8 cellular contexts compared by ENCODE assay signal in the genomic region with DNA sequence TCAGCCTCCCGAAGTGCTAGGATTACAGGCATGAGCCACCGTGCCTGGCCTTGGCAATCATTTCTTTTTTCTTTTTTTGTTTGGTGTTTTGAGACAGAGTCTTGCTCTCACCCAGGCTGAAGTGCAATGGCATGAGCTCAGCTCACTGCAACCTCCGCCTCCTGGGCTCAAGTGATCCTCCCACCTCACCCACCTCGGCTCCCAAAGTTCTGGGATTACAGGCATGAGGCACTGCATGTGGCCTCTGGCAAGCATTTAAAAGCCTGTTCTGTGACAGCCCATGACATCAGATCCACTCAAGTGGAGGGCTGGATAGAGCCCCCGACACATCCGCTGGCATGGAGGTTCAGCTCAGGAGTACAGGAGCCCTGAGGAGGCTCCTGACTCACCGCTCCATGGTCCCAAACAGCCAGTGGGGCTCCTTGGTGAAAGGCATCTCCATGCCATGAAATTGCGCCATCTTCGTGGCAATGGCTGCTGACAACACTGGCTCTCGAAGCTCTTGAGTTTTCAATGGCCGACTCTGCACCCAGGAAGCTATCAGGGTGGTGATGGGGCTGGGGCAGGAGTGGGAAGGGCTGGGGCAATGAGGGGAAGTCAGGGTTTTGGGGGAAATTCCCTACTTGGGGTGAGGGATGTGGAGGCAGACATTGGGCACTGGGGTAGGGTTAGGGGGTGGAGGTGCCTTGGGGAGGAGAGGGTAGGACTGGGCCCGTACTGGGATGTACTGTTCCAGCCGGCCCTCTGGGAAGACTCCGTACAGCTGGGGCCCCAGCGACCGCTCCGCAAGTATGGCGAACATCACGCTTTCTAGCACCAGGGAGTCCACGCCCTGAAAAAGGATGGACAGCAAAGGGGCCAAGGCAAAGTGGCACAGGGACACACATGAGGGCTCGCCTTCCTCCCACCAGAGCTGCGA. TPM values are rescaled to one million over a fixed set of nuclear protein-coding genes. Genes with fewer than 3 reads are reported as not detected.
DNase-seq lines count a peak whose midpoint lies in the region; ATAC-seq lines count a peak whose summit lies in the region.

No MANE protein-coding gene starts in this region.

- H3K4me1 ChIP-seq in HUES6 (ENCODE audit: control insufficient read depth, insufficient read depth, low read length) (peaks cover 6% of the 10 kb centered on the region; the same call in 1 of the 2 replicates), iPS-18a (ENCODE audit: control insufficient read depth, low read depth, low read length) (peaks cover 5% of the 10 kb centered on the region)

- H3K27ac Mint-ChIP-seq in activated T-helper 17 cell treated with anti-CD3 and anti-CD28 coated beads, Interleukin-2, amount 50 U/mL, for 72 hours, result peak overlapping the region; percentile 90
- H3K27ac Mint-ChIP-seq in stimulated activated naive CD8-positive, alpha-beta T cell treated with anti-CD3 and anti-CD28 coated beads, Interleukin-15, amount 100 ng/mL, for 72 hours, result peak overlapping the region in 1 of 2 donors; percentile 82

- H3K36me3 ChIP-seq in HUES6 (ENCODE audit: control insufficient read depth, insufficient read depth, low read length), result peaks cover 27% of the 10 kb centered on the region
- H3K36me3 ChIP-seq in iPS-18a (ENCODE audit: control insufficient read depth, low read depth, low read length), result peaks cover 7% of the 10 kb centered on the region

- H3K4me3 Mint-ChIP-seq in activated T-helper 17 cell treated with anti-CD3 and anti-CD28 coated beads, Interleukin-2, amount 50 U/mL, for 72 hours, result peak overlapping the region; percentile 96
- H3K4me3 Mint-ChIP-seq in stimulated activated naive CD8-positive, alpha-beta T cell treated with anti-CD3 and anti-CD28 coated beads, Interleukin-15, amount 100 ng/mL, for 72 hours, result peak overlapping the region; percentile 90 to 97

- H3K9me3 Mint-ChIP-seq in activated T-helper 17 cell treated with anti-CD3 and anti-CD28 coated beads, Interleukin-2, amount 50 U/mL, for 72 hours, result no peaks in the 10 kb centered on the region
- H3K9me3 Mint-ChIP-seq in stimulated activated naive CD8-positive, alpha-beta T cell treated with anti-CD3 and anti-CD28 coated beads, Interleukin-15, amount 100 ng/mL, for 72 hours, result no peaks in the 10 kb centered on the region

- no peak for DNase-seq in stimulated activated naive CD8-positive, alpha-beta T cell treated with anti-CD3 and anti-CD28 coated beads, Interleukin-15, amount 100 ng/mL, for 72 hours
- no peak for DNase-seq in COLO668 (lab: John Stamatoyannopoulos, UW; ENCODE audit: unreplicated experiment)
- DNase-seq in activated CD4-positive, alpha-beta T cell treated with anti-CD3 and anti-CD28 coated beads, Interleukin-2, amount 50 U/mL, for 4 hours, result no peak
- DNase-seq in A172 (ENCODE audit: low spot score), result no peak

- H3K27me3 ChIP-seq in HUES6 (ENCODE audit: control insufficient read depth, insufficient read depth, low read length), result no peaks in the 10 kb centered on the region
- H3K27me3 ChIP-seq in iPS-18a (ENCODE audit: control insufficient read depth, insufficient read depth, low read length), result no peaks in the 10 kb centered on the region

- peaks cover 9% of the 10 kb centered on the region for H3K4me1 Mint-ChIP-seq in activated T-helper 17 cell treated with anti-CD3 and anti-CD28 coated beads, Interleukin-2, amount 50 U/mL, for 72 hours
- peaks cover 49% of the 10 kb centered on the region for H3K4me1 Mint-ChIP-seq in stimulated activated naive CD8-positive, alpha-beta T cell treated with anti-CD3 and anti-CD28 coated beads, Interleukin-15, amount 100 ng/mL, for 72 hours

- no peaks in the 10 kb centered on the region for H3K9me3 ChIP-seq in HUES6 (ENCODE audit: control insufficient read depth, insufficient read depth, low read depth, low read length)
- H3K9me3 ChIP-seq in iPS-18a (ENCODE audit: control insufficient read depth, low read depth, low read length), result no peaks in the 10 kb centered on the region

- H3K4me3 ChIP-seq in HUES6 (ENCODE audit: low read depth, low read length), result peak overlapping the region; percentile 88
- peak overlapping the region; percentile 92 for H3K4me3 ChIP-seq in iPS-18a (ENCODE audit: low read length)

- H3K9ac ChIP-seq in HUES6 (ENCODE audit: low read length), result peak overlapping the region; percentile 93
- H3K9ac ChIP-seq in iPS-18a (ENCODE audit: low read length), result peak overlapping the region; percentile 77

- ATAC-seq in activated T-helper 17 cell treated with anti-CD3 and anti-CD28 coated beads, Interleukin-2, amount 50 U/mL, for 72 hours (replicated peaks), result no peak
- no peak for ATAC-seq in stimulated activated naive CD8-positive, alpha-beta T cell treated with anti-CD3 and anti-CD28 coated beads, Interleukin-15, amount 100 ng/mL, for 72 hours
- ATAC-seq in HG03571 (IDR thresholded peaks at IDR 0.05; ENCODE audit: unreplicated experiment), result no peak

- H3K27ac ChIP-seq in HUES6 (ENCODE audit: low read depth, low read length) (no peak overlapping the region), iPS-18a (ENCODE audit: low read length) (no peak overlapping the region)

- H3K36me3 Mint-ChIP-seq in activated T-helper 17 cell treated with anti-CD3 and anti-CD28 coated beads, Interleukin-2, amount 50 U/mL, for 72 hours (ENCODE audit: low read depth), result peaks cover 41% of the 10 kb centered on the region

- no peaks in the 10 kb centered on the region for H3K27me3 Mint-ChIP-seq in activated T-helper 17 cell treated with anti-CD3 and anti-CD28 coated beads, Interleukin-2, amount 50 U/mL, for 72 hours
- no peaks in the 10 kb centered on the region for H3K27me3 Mint-ChIP-seq in stimulated activated naive CD8-positive, alpha-beta T cell treated with anti-CD3 and anti-CD28 coated beads, Interleukin-15, amount 100 ng/mL, for 72 hours

RNA-seq across cellular contexts. Expression of a gene that starts 1.4 kb away (rescaled TPM):
- 10 to 100 TPM; 72.3 to 86.2 TPM for total RNA-seq in activated T-helper 17 cell treated with anti-CD3 and anti-CD28 coated beads, Interleukin-2, amount 50 U/mL, for 72 hours
- total RNA-seq in A172 (2014; rRNA removed; shearing (Covaris generic)), result 27.9 and 30.7 TPM in 2 replicates

RNA-seq across cellular contexts. Expression of a gene that starts 3.1 kb away (rescaled TPM):
- 10 to 100 TPM; 57.3 to 62.8 TPM for total RNA-seq in activated T-helper 17 cell treated with anti-CD3 and anti-CD28 coated beads, Interleukin-2, amount 50 U/mL, for 72 hours
- total RNA-seq in A172 (2014; rRNA removed; shearing (Covaris generic)), result 6.4 and 13.8 TPM in 2 replicates

RNA-seq across cellular contexts. Expression of a gene that starts 18.6 kb away (rescaled TPM):
- 1 to 10 TPM in 1 of 2 donors, under 1 TPM in 1; 0.65 to 2.3 TPM for total RNA-seq in activated T-helper 17 cell treated with anti-CD3 and anti-CD28 coated beads, Interleukin-2, amount 50 U/mL, for 72 hours
- total RNA-seq in A172 (2014; rRNA removed; shearing (Covaris generic)), result 2.5 TPM in 1 of 2 replicates, not detected in the other

RNA-seq across cellular contexts. Expression of a gene that starts 19.3 kb away (rescaled TPM):
- under 1 TPM; 0.50 to 0.65 TPM for total RNA-seq in activated T-helper 17 cell treated with anti-CD3 and anti-CD28 coated beads, Interleukin-2, amount 50 U/mL, for 72 hours
- 7.9 and 10.8 TPM in 2 replicates for total RNA-seq in A172 (2014; rRNA removed; shearing (Covaris generic))

RNA-seq across cellular contexts. Expression of a gene that starts 35.6 kb away (rescaled TPM):
- total RNA-seq in activated T-helper 17 cell treated with anti-CD3 and anti-CD28 coated beads, Interleukin-2, amount 50 U/mL, for 72 hours, result 1 to 10 TPM; 4.2 to 4.4 TPM
- 0.17 TPM in 1 of 2 replicates, not detected in the other for total RNA-seq in A172 (2014; rRNA removed; shearing (Covaris generic))
